ENCODE assay signal across 1 cellular context in genomic region chr20:50517817-50518154, GRCh38.
TF ChIP-seq lines count a peak whose summit lies in the region.

No MANE protein-coding gene starts in this region.

TF ChIP-seq in K562, 482 proteins besides CTCF, POLR2A, EP300 and RAD21:
- TF ChIP-seq MGA (IDR thresholded peaks at IDR 0.05) (no peak), FOXA1 (IDR thresholded peaks at IDR 0.05; ENCODE audit: borderline replicate concordance) (no peak), HDGF (IDR thresholded peaks at IDR 0.05) (no peak), ADNP (tag; IDR thresholded peaks at IDR 0.05) (0 out of 2 replicates have a peak, but pooled peaks have one; percentile 9), RCOR1 (IDR thresholded peaks at IDR 0.05; ENCODE audit: borderline replicate concordance in 1 of 2, low read depth in 2 of 2, low read length in 2 of 2) (0 out of 4 replicates have a peak, but pooled peaks of 1 of the 2 experiments have one; percentile 4), FIP1L1 (IDR thresholded peaks at IDR 0.05; ENCODE audit: low read depth, low read length, poor library complexity, severe bottlenecking) (no peak), ARID1B (IDR thresholded peaks at IDR 0.05) (0 out of 2 replicates have a peak, but pooled peaks have one; percentile 6), MLLT1 (IDR thresholded peaks at IDR 0.05) (0 out of 4 replicates have a peak, but pooled peaks of 1 of the 2 experiments have one; percentile 28), ESRRA (IDR thresholded peaks at IDR 0.05; ENCODE audit: borderline replicate concordance, low read depth) (peak; percentile 53; the same call in 1 of the 2 replicates), TAF15 (IDR thresholded peaks at IDR 0.05; ENCODE audit: low read depth, low read length) (no peak), ZBTB26 (CRISPR knock-in tag; IDR thresholded peaks at IDR 0.05) (no peak), GATAD2B (IDR thresholded peaks at IDR 0.05; ENCODE audit: borderline replicate concordance) (no peak)
